30 cellular contexts compared by ENCODE assay signal in the genomic region with DNA sequence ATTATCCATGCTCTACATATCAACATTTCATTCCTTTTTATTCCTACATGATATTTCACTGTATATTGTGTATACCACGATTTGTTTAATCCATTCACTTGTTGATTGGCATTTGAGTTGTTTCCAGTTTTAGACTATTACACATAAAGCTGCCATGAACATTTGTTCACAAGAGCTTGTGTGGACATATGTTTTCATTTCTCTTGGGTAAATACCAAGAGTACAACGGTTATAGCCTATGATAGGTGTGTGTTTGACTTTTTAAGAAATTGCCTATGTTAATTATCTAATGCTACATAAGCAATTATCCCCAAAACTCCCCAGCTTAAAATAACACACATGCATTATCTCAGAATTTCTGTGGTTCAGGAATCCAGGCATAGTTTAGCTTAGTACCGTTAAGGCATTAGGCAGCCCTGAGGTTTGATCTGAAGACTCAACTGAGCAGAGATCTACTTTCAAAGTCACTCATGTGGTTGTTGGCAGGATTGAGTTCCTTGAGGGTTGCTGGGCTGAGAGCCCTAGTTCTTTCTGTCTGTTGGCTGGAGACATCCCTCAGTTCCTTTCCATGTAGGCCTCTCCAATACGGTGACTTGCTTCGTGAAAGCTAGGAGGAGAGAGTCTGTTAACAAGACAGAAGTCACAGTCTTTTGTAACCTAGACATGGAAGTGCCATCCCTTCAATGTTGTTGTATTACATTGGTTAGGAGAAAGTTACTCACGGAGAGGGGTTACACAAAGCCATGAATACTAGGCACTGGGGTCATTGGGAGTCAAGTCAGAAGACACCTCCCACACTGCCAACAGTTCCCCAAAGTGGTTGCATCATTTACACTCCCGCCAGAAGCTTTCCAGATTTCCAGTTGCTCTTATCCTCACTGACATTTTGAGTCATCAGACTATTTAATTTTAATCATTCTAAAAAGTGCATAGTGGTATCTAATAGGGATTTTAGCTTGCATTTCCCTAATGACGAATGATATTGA. TPM values are rescaled to one million over a fixed set of nuclear protein-coding genes. Genes with fewer than 3 reads are reported as not detected.
DNase-seq lines count a peak whose midpoint lies in the region; ATAC-seq, FAIRE-seq and TF ChIP-seq lines count a peak whose summit lies in the region.
"Had no signal": no experiment of that assay in that cellular context is flagged by ENCODE, and none has a peak within 500 bp of the region (broad histone marks: within the 10 kb centered on the region; RNA-seq: fewer than 3 reads in every experiment).

No MANE protein-coding gene starts in this region.

- H3F3A ChIP-seq in GM23338 (replicated peaks; ENCODE audit: low read depth) = no peaks in the 10 kb centered on the region

- ATAC-seq in GM23338 (no peak), lower lobe of right lung (peak; percentile 21 to 47), GM21447 (IDR thresholded peaks at IDR 0.05; ENCODE audit: unreplicated experiment) (no peak)
- ATAC-seq: activated naive CD4-positive, alpha-beta T cell treated with anti-CD3 and anti-CD28 coated beads, Interleukin-2, amount 50 U/mL, for 72 hours; activated T-helper 17 cell treated with anti-CD3 and anti-CD28 coated beads, Interleukin-2, amount 50 U/mL, for 72 hours; GM12878; natural killer cell treated with Interleukin-12 subunit alpha and Interleukin-12 subunit beta and Interleukin-15 and Interleukin-18, amount 100 ng/mL, for 72 hours; stimulated activated naive CD8-positive, alpha-beta T cell treated with anti-CD3 and anti-CD28 coated beads, Interleukin-15, amount 100 ng/mL, for 72 hours; WTC11 had no signal

- no peaks in the 10 kb centered on the region for H3K79me2 ChIP-seq in GM23338 (replicated peaks; ENCODE audit: insufficient read depth)

- H3K4me3 ChIP-seq in GM23338 (no peak overlapping the region), HL-60 (replicated peaks; ENCODE audit: insufficient read depth, low read length) (no peak overlapping the region), lower lobe of right lung (no peak overlapping the region), kidney (ENCODE audit: low read length in 2 of 2) (no peak overlapping the region), mesenchymal stem cell (ENCODE audit: insufficient read depth in 1 of 2, low read depth in 1 of 2, low read length in 2 of 2) (no peak overlapping the region)
- H3K4me3 ChIP-seq: GM12878, smooth muscle cell, thyroid gland had no signal

- no peak overlapping the region for H3K27ac ChIP-seq in GM23338 (ENCODE audit: low read depth)
- peak overlapping the region; percentile 24; the same call in 1 of the 2 replicates for H3K27ac ChIP-seq in HL-60 (replicated peaks)
- no peak overlapping the region for H3K27ac ChIP-seq in lower lobe of right lung
- no peak overlapping the region for H3K27ac ChIP-seq in kidney (ENCODE audit: low read depth in 2 of 2, low read length in 2 of 2)
- H3K27ac ChIP-seq in mesenchymal stem cell (ENCODE audit: low read length, poor library complexity, severe bottlenecking) = no peak overlapping the region
- H3K27ac ChIP-seq: thyroid gland had no signal

- DNase-seq in GM23338 (ENCODE audit: low spot score) (no peak), HL-60 (ENCODE audit: low read depth in 1 of 2, low spot score in 1 of 2) (peak; percentile 58 to 80), SKM-1 (lab: John Stamatoyannopoulos, UW; ENCODE audit: unreplicated experiment) (peak; percentile 63), lower lobe of right lung (no peak), kidney (no peak), GM10266 (ENCODE audit: extremely low spot score) (no peak), mesenchymal stem cell (no peak)
- DNase-seq: activated CD4-positive, alpha-beta T cell treated with anti-CD3 and anti-CD28 coated beads, Interleukin-2, amount 50 U/mL, for 4 hours; activated CD8-positive, alpha-beta memory T cell treated with anti-CD3 and anti-CD28 coated beads, Interleukin-2, amount 50 U/mL, for 48 hours; Calu3; effector CD8-positive, alpha-beta T cell; foreskin fibroblast; NCI-H1105; NCI-H187 treated with DMSO at 0.1 percent for 48 hours; NCI-H524 treated with DMSO at 0.1 percent for 48 hours; RPMI8226; stimulated activated CD4-positive, alpha-beta T cell treated with anti-CD3 and anti-CD28 coated beads, Interleukin-1b, Interleukin-23, amount 100 ng/mL, for 48 hours; stimulated activated CD8-positive, alpha-beta memory T cell treated with anti-CD3 and anti-CD28 coated beads, Interleukin-4, amount 100 ng/mL, for 48 hours; stimulated activated naive CD8-positive, alpha-beta T cell treated with anti-CD3 and anti-CD28 coated beads, Interleukin-15, amount 100 ng/mL, for 72 hours; thyroid gland had no signal

- H2AFZ ChIP-seq in GM23338 (peak overlapping the region; percentile 25; the same call in 1 of the 2 replicates), mesenchymal stem cell (ENCODE audit: low read depth, low read length) (no peak overlapping the region)

- no peak overlapping the region for H3K18ac ChIP-seq in mesenchymal stem cell (ENCODE audit: low read depth in 1 of 2, low read length in 2 of 2)

- no peak overlapping the region for H2BK5ac ChIP-seq in mesenchymal stem cell (ENCODE audit: low read depth, low read length, poor library complexity, severe bottlenecking)

- no peak overlapping the region for H2AK5ac ChIP-seq in mesenchymal stem cell (ENCODE audit: low read length, severe bottlenecking)

- H3K9me3 ChIP-seq in lower lobe of right lung (peaks cover 1% of the 10 kb centered on the region), kidney (ENCODE audit: control insufficient read depth in 1 of 2, low read length in 2 of 2) (no peaks in the 10 kb centered on the region), mesenchymal stem cell (ENCODE audit: control insufficient read depth, low read length) (peaks cover 17% of the 10 kb centered on the region)
- H3K9me3 ChIP-seq: thyroid gland had no signal

- H3K36me3 Mint-ChIP-seq in GM23338 (ENCODE audit: low read depth) = no peaks in the 10 kb centered on the region
- H3K36me3 Mint-ChIP-seq: activated naive CD4-positive, alpha-beta T cell treated with anti-CD3 and anti-CD28 coated beads, Interleukin-2, amount 50 U/mL, for 72 hours; CD14-positive monocyte; natural killer cell treated with Interleukin-12 subunit alpha and Interleukin-12 subunit beta and Interleukin-15 and Interleukin-18, amount 100 ng/mL, for 72 hours; WTC11 had no signal

- H3K9ac ChIP-seq in kidney (ENCODE audit: low read length in 2 of 2) (no peak overlapping the region), mesenchymal stem cell (ENCODE audit: low read length) (no peak overlapping the region)

- H3K27me3 ChIP-seq in GM23338 (ENCODE audit: insufficient read depth) (no peaks in the 10 kb centered on the region), HL-60 (ENCODE audit: insufficient read depth, poor library complexity, severe bottlenecking) (no peaks in the 10 kb centered on the region), lower lobe of right lung (ENCODE audit: low read depth) (no peaks in the 10 kb centered on the region), mesenchymal stem cell (ENCODE audit: control insufficient read depth in 1 of 2, insufficient read depth in 1 of 2, low read length in 2 of 2) (no peaks in the 10 kb centered on the region)
- H3K27me3 ChIP-seq: thyroid gland had no signal

- H3K4me1 ChIP-seq in GM23338 (ENCODE audit: insufficient read depth) (no peaks in the 10 kb centered on the region), lower lobe of right lung (no peaks in the 10 kb centered on the region), kidney (ENCODE audit: control insufficient read depth in 1 of 2, insufficient read depth in 1 of 2, low read depth in 1 of 2, low read length in 2 of 2) (no peaks in the 10 kb centered on the region), mesenchymal stem cell (ENCODE audit: control insufficient read depth, insufficient read depth, low read depth, low read length) (no peaks in the 10 kb centered on the region)
- H3K4me1 ChIP-seq: thyroid gland had no signal

- H3K14ac ChIP-seq in mesenchymal stem cell (ENCODE audit: low read length in 2 of 2) = no peak overlapping the region

- no peak overlapping the region for H2BK15ac ChIP-seq in mesenchymal stem cell (ENCODE audit: low read depth, poor library complexity, severe bottlenecking)

- no peak overlapping the region for H2BK120ac ChIP-seq in mesenchymal stem cell (ENCODE audit: low read depth, low read length)

- H3K9me2 ChIP-seq in GM23338 (ENCODE audit: insufficient read depth) = no peaks in the 10 kb centered on the region

- no peak for FAIRE-seq in kidney (lab: Jason Lieb, UNC)
- FAIRE-seq: bronchial epithelial cell, colon, GM12878 had no signal

- peaks cover 8% of the 10 kb centered on the region for H3K27me3 Mint-ChIP-seq in GM23338 (ENCODE audit: insufficient read depth, low read depth, poor library complexity)

- no peak overlapping the region for H4K91ac ChIP-seq in mesenchymal stem cell (ENCODE audit: low read length)

- no peak overlapping the region for H3K4ac ChIP-seq in mesenchymal stem cell (ENCODE audit: low read depth in 1 of 2, low read length in 2 of 2)

- H3K4me3 Mint-ChIP-seq in GM23338 = no peak overlapping the region
- H3K4me3 Mint-ChIP-seq: activated T-helper 17 cell treated with anti-CD3 and anti-CD28 coated beads, Interleukin-2, amount 50 U/mL, for 72 hours; CD14-positive monocyte; natural killer cell treated with Interleukin-12 subunit alpha and Interleukin-12 subunit beta and Interleukin-15 and Interleukin-18, amount 100 ng/mL, for 72 hours; stimulated activated naive CD8-positive, alpha-beta T cell treated with anti-CD3 and anti-CD28 coated beads, Interleukin-15, amount 100 ng/mL, for 72 hours; WTC11 had no signal

- WGBS in mesenchymal stem cell = 87% methylated on average over 5 of the region's 8 CpGs

- H3K36me3 ChIP-seq in GM23338 (ENCODE audit: insufficient read depth) = no peaks in the 10 kb centered on the region
- no peaks in the 10 kb centered on the region for H3K36me3 ChIP-seq in lower lobe of right lung
- no peaks in the 10 kb centered on the region for H3K36me3 ChIP-seq in kidney (ENCODE audit: control insufficient read depth in 1 of 2, insufficient read depth in 2 of 2, low read length in 2 of 2)
- no peaks in the 10 kb centered on the region for H3K36me3 ChIP-seq in mesenchymal stem cell (ENCODE audit: control insufficient read depth in 1 of 2, insufficient read depth in 2 of 2, low read depth in 1 of 2, low read length in 2 of 2)
- H3K36me3 ChIP-seq: thyroid gland had no signal

- H3K9me3 Mint-ChIP-seq in GM23338 = no peaks in the 10 kb centered on the region
- H3K9me3 Mint-ChIP-seq: activated naive CD4-positive, alpha-beta T cell treated with anti-CD3 and anti-CD28 coated beads, Interleukin-2, amount 50 U/mL, for 72 hours; natural killer cell treated with Interleukin-12 subunit alpha and Interleukin-12 subunit beta and Interleukin-15 and Interleukin-18, amount 100 ng/mL, for 72 hours had no signal

- no peaks in the 10 kb centered on the region for H3K79me1 ChIP-seq in mesenchymal stem cell (replicated peaks; ENCODE audit: low read length, poor library complexity, severe bottlenecking)

- H4K20me1 ChIP-seq in GM23338 (replicated peaks; ENCODE audit: insufficient read depth) = no peaks in the 10 kb centered on the region

- H3K4me2 ChIP-seq in GM23338 (no peak overlapping the region), mesenchymal stem cell (ENCODE audit: low read length, poor library complexity, severe bottlenecking) (no peak overlapping the region)
- H3K4me2 ChIP-seq: smooth muscle cell had no signal

- H3K4me1 Mint-ChIP-seq in GM23338 = no peaks in the 10 kb centered on the region
- H3K4me1 Mint-ChIP-seq: activated T-helper 17 cell treated with anti-CD3 and anti-CD28 coated beads, Interleukin-2, amount 50 U/mL, for 72 hours; CD14-positive monocyte; stimulated activated naive CD8-positive, alpha-beta T cell treated with anti-CD3 and anti-CD28 coated beads, Interleukin-15, amount 100 ng/mL, for 72 hours; WTC11 had no signal

- no peak overlapping the region for H3K23ac ChIP-seq in mesenchymal stem cell (ENCODE audit: low read length in 2 of 2)

- H2BK12ac ChIP-seq in mesenchymal stem cell (ENCODE audit: low read length in 2 of 2) = no peak overlapping the region

- H4K8ac ChIP-seq in mesenchymal stem cell (ENCODE audit: low read length) = no peak overlapping the region

- intact Hi-C loops in lower lobe of right lung (cut with DNase I) (no loop called here), kidney (cut with DNase I) (no loop called here)

- H3K27ac Mint-ChIP-seq in GM23338 = no peak overlapping the region
- H3K27ac Mint-ChIP-seq: activated naive CD4-positive, alpha-beta T cell treated with anti-CD3 and anti-CD28 coated beads, Interleukin-2, amount 50 U/mL, for 72 hours; activated T-helper 17 cell treated with anti-CD3 and anti-CD28 coated beads, Interleukin-2, amount 50 U/mL, for 72 hours; CD14-positive monocyte; natural killer cell treated with Interleukin-12 subunit alpha and Interleukin-12 subunit beta and Interleukin-15 and Interleukin-18, amount 100 ng/mL, for 72 hours; stimulated activated naive CD8-positive, alpha-beta T cell treated with anti-CD3 and anti-CD28 coated beads, Interleukin-15, amount 100 ng/mL, for 72 hours; WTC11 had no signal

- no peak for TF ChIP-seq CTCF in GM23338 (conservative IDR thresholded peaks at IDR 0.05; ENCODE audit: low read depth in 2 of 2)
- TF ChIP-seq CTCF in HL-60 (IDR thresholded peaks at IDR 0.05; ENCODE audit: insufficient read depth, low read length) = no peak
- no peak for TF ChIP-seq CTCF in lower lobe of right lung (IDR thresholded peaks at IDR 0.05)
- no peak for TF ChIP-seq CTCF in kidney (IDR thresholded peaks at IDR 0.05; ENCODE audit: borderline replicate concordance, extremely low read depth, insufficient read depth)
- TF ChIP-seq CTCF in GM10266 (IDR thresholded peaks at IDR 0.05; ENCODE audit: control insufficient read depth, insufficient read depth, low read depth, missing control alignments) = no peak

RNA-seq across cellular contexts. Expression of a gene that starts 21.0 kb away (rescaled TPM):
- 6.7 and 7.8 TPM in 2 replicates for total RNA-seq in GM23338 (2014; rRNA removed; shearing (Covaris generic))
- polyA plus RNA-seq in GM23338 (2016; fragmentation: Nextera tagmentation; extraction: Ambion mirVana) (1.7 and 2.4 TPM in 2 replicates), kidney (ENCODE audit: insufficient read depth, low read depth, low replicate concordance) (3.8 TPM)
- total RNA-seq in lower lobe of right lung (12.3 TPM), kidney (7.3 TPM)
- polyA plus RNA-seq in mesenchymal stem cell (2013, experiment 1 of 2) = 49.7 TPM
- polyA plus RNA-seq in mesenchymal stem cell (2013, experiment 2 of 2) = 51.6 TPM

Comparison
In these comparisons a context has a peak if more than half of its experiments do, and no peak if none do; other contexts are left out.
1. ATAC-seq: peak in lower lobe of right lung (2 of 2); none in GM23338 (single experiment) and GM21447 (single experiment).
2. DNase-seq: peak in HL-60 (2 of 2) and SKM-1 (single experiment); none in GM23338 (single experiment), lower lobe of right lung (single experiment), kidney (single experiment), GM10266 (single experiment) and mesenchymal stem cell (single experiment).